ENCODE assay signal across 17 cellular contexts in genomic region chr9:133853331-133853730, GRCh38.
DNase-seq lines count a peak whose midpoint lies in the region; ATAC-seq and TF ChIP-seq lines count a peak whose summit lies in the region.
"Had no signal": no experiment of that assay in that cellular context is flagged by ENCODE, and none has a peak within 500 bp of the region (broad histone marks: within the 10 kb centered on the region; RNA-seq: fewer than 3 reads in every experiment).

No MANE protein-coding gene starts in this region.

- ATAC-seq in memory B cell (ENCODE audit: low read depth) (no peak), HG02642 (IDR thresholded peaks at IDR 0.05; ENCODE audit: poor library complexity, unreplicated experiment) (no peak)
- ATAC-seq in stimulated activated naive B cell treated with anti-CD40 and anti-IgM and Interleukin-4, amounts not matched to agents 10 μg/mL and 1 μg/mL and 100 μg/mL, for 72 hours (replicated peaks), result no peak
- ATAC-seq: A549, GM12878 had no signal

- no peaks in the 10 kb centered on the region for H3K27me3 Mint-ChIP-seq in memory B cell
- no peaks in the 10 kb centered on the region for H3K27me3 Mint-ChIP-seq in stimulated activated naive B cell treated with anti-CD40 and anti-IgM and Interleukin-4, amounts not matched to agents 10 μg/mL and 1 μg/mL and 100 μg/mL, for 72 hours
- H3K27me3 Mint-ChIP-seq: CD4-positive, alpha-beta memory T cell; IgD-negative memory B cell had no signal

- no peak for TF ChIP-seq CTCF in RWPE1 (conservative IDR thresholded peaks at IDR 0.05; ENCODE audit: low read depth)

- peaks cover 26% of the 10 kb centered on the region for H3K36me3 Mint-ChIP-seq in memory B cell
- peaks cover 46 to 83% of the 10 kb centered on the region in 2 donors for H3K36me3 Mint-ChIP-seq in stimulated activated naive B cell treated with anti-CD40 and anti-IgM and Interleukin-4, amounts not matched to agents 10 μg/mL and 1 μg/mL and 100 μg/mL, for 72 hours
- H3K36me3 Mint-ChIP-seq: CD4-positive, alpha-beta memory T cell had no signal

- no peaks in the 10 kb centered on the region for H3K9me3 Mint-ChIP-seq in memory B cell
- H3K9me3 Mint-ChIP-seq in stimulated activated naive B cell treated with anti-CD40 and anti-IgM and Interleukin-4, amounts not matched to agents 10 μg/mL and 1 μg/mL and 100 μg/mL, for 72 hours, result peaks cover 0 to 7% of the 10 kb centered on the region in 2 donors
- H3K9me3 Mint-ChIP-seq: CD4-positive, alpha-beta memory T cell; IgD-negative memory B cell had no signal

- peak overlapping the region; percentile 42 for H3K27ac Mint-ChIP-seq in memory B cell
- H3K27ac Mint-ChIP-seq in stimulated activated naive B cell treated with anti-CD40 and anti-IgM and Interleukin-4, amounts not matched to agents 10 μg/mL and 1 μg/mL and 100 μg/mL, for 72 hours, result peak overlapping the region; percentile 25

- CTCF ChIA-PET in RWPE1 (lab: Yijun Ruan, JAX), result no interaction called here

- H3K27ac ChIP-seq in RWPE1, result peak overlapping the region; percentile 80
- H3K27ac ChIP-seq in angular gyrus (ENCODE audit: low read depth, low read length), result peak overlapping the region; percentile 49
- H3K27ac ChIP-seq: A549, C4-2B had no signal

- H3K4me1 Mint-ChIP-seq in memory B cell, result peaks cover 45% of the 10 kb centered on the region
- peaks cover 52 to 65% of the 10 kb centered on the region in 2 donors for H3K4me1 Mint-ChIP-seq in stimulated activated naive B cell treated with anti-CD40 and anti-IgM and Interleukin-4, amounts not matched to agents 10 μg/mL and 1 μg/mL and 100 μg/mL, for 72 hours

- POLR2A ChIA-PET in RWPE1 (lab: Yijun Ruan, JAX; ENCODE audit: low non-redundant PET), result no interaction called here

- DNase-seq in RWPE1 (ENCODE audit: low spot score) (no peak), memory B cell (ENCODE audit: low spot score in 2 of 2) (no peak), NK-92 (lab: John Stamatoyannopoulos, UW; ENCODE audit: unreplicated experiment) (no peak), NCI-H187 treated with DMSO at 0.1 percent for 48 hours (lab: John Stamatoyannopoulos, UW) (no peak)
- DNase-seq in stimulated activated naive B cell treated with anti-CD40 and anti-IgM and Interleukin-4, amounts not matched to agents 10 μg/mL and 1 μg/mL and 100 μg/mL, for 72 hours, result no peak
- no peak for DNase-seq in stimulated activated CD4-positive, alpha-beta T cell treated with anti-CD3 and anti-CD28 coated beads, Interleukin-4, amount 100 ng/mL, for 1 hour
- DNase-seq: BE2C; CD4-positive, alpha-beta memory T cell; DMS79; GOT3; HCEC 1CT had no signal

- no peak overlapping the region for H3K4me3 Mint-ChIP-seq in memory B cell
- peak overlapping the region; percentile 3 to 18 for H3K4me3 Mint-ChIP-seq in stimulated activated naive B cell treated with anti-CD40 and anti-IgM and Interleukin-4, amounts not matched to agents 10 μg/mL and 1 μg/mL and 100 μg/mL, for 72 hours
- H3K4me3 Mint-ChIP-seq: CD4-positive, alpha-beta memory T cell; IgD-negative memory B cell had no signal
